ENCODE assay signal across 9 cellular contexts in the genomic region with DNA sequence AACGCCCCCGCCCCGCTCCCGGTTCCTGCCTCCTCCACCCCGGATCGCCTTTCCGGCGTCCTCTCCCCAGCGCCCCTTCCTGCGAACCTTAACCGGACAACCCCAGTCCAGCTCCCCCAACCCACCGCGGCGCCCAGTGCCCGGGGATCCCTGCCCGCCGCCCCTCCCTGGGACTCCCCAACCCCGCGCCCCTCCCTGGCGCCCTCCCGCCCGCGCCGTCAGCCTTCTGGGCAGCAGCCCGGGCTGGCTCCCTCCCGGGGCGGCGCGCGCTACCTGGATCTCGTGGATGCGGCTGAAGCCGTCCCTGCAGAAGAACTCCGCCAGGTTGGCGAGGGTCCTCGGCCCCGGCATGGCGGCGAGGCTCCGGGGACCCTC. TPM values are rescaled to one million over a fixed set of nuclear protein-coding genes. Genes with fewer than 3 reads are reported as not detected.
A peak's percentile ranks its signal among the peaks of the same experiment; 100 is the strongest.
DNase-seq lines count a peak whose midpoint lies in the region; ATAC-seq, FAIRE-seq and TF ChIP-seq lines count a peak whose summit lies in the region.
"Had no signal": no experiment of that assay in that cellular context is flagged by ENCODE, and none has a peak within 500 bp of the region (broad histone marks: within the 10 kb centered on the region; RNA-seq: fewer than 3 reads in every experiment).

No MANE protein-coding gene starts in this region.

- H3F3A ChIP-seq in MM.1S (ENCODE audit: insufficient read depth, low read length), result no peaks in the 10 kb centered on the region

- H3K79me2 ChIP-seq in keratinocyte (ENCODE audit: control insufficient read depth, insufficient read depth, low read length) (peaks cover 8% of the 10 kb centered on the region), MM.1S (ENCODE audit: low read length) (no peaks in the 10 kb centered on the region)

- H3K9ac ChIP-seq in adipocyte (ENCODE audit: low read length) (peak overlapping the region; percentile 51), keratinocyte (ENCODE audit: control insufficient read depth, extremely low read depth, insufficient read depth, low read length) (peak overlapping the region; percentile 93), subcutaneous abdominal adipose tissue (ENCODE audit: low read length in 5 of 5) (no peak overlapping the region), MM.1S (ENCODE audit: low read length) (no peak overlapping the region)

- H3K4me2 ChIP-seq in keratinocyte (ENCODE audit: control insufficient read depth, extremely low read depth, insufficient read depth, low read depth, low read length) (peak overlapping the region; percentile 77), MM.1S (ENCODE audit: low read depth, low read length) (no peak overlapping the region)

- H3K4me1 ChIP-seq in adipocyte (ENCODE audit: control insufficient read depth, insufficient read depth, low read length) (peaks cover 6% of the 10 kb centered on the region), keratinocyte (ENCODE audit: control insufficient read depth, extremely low read depth, insufficient read depth, low read length) (peaks cover 32% of the 10 kb centered on the region), subcutaneous abdominal adipose tissue (ENCODE audit: control insufficient read depth in 5 of 5, insufficient read depth in 5 of 5, low read length in 5 of 5) (peaks cover 1 to 23% (median 22%) of the 10 kb centered on the region in 5 donors), MM.1S (ENCODE audit: low read length) (no peaks in the 10 kb centered on the region)

- H4K20me1 ChIP-seq in keratinocyte (ENCODE audit: control insufficient read depth, extremely low read depth, insufficient read depth, low read length) (no peaks in the 10 kb centered on the region), MM.1S (ENCODE audit: insufficient read depth, low read length) (no peaks in the 10 kb centered on the region)

- peak overlapping the region; percentile 93 for H3K27ac ChIP-seq in keratinocyte (ENCODE audit: control insufficient read depth, insufficient read depth, low read length)
- H3K27ac ChIP-seq in subcutaneous abdominal adipose tissue (ENCODE audit: low read depth, low read length), result no peak overlapping the region
- no peak overlapping the region for H3K27ac ChIP-seq in MM.1S (ENCODE audit: low read length)

- H3K9me1 ChIP-seq in keratinocyte (ENCODE audit: control insufficient read depth, extremely low read depth, insufficient read depth, low read length), result no peaks in the 10 kb centered on the region

- H3K9me3 ChIP-seq in adipocyte (ENCODE audit: control insufficient read depth, low read length) (peaks cover 12% of the 10 kb centered on the region), keratinocyte (ENCODE audit: control insufficient read depth, low read depth, low read length) (no peaks in the 10 kb centered on the region), subcutaneous abdominal adipose tissue (ENCODE audit: control insufficient read depth in 5 of 5, low read length in 5 of 5) (peaks cover 0 to 12% (median 0%) of the 10 kb centered on the region in 5 donors), MM.1S (replicated peaks; ENCODE audit: insufficient read depth, low read length) (no peaks in the 10 kb centered on the region)

- no peak for FAIRE-seq in keratinocyte (lab: Jason Lieb, UNC)

- H3K4me3 ChIP-seq in adipocyte (ENCODE audit: low read length) (peak overlapping the region; percentile 84), keratinocyte (ENCODE audit: control insufficient read depth in 2 of 3, extremely low read depth in 1 of 3, insufficient read depth in 2 of 3, low read depth in 1 of 3, low read length in 3 of 3) (peak overlapping the region; percentile 77 to 89 (median 89)), subcutaneous abdominal adipose tissue (ENCODE audit: low read depth in 1 of 5, low read length in 5 of 5) (peak overlapping the region in 4 of 5 donors; percentile 50 to 71 (median 65)), MM.1S (ENCODE audit: low read length) (no peak overlapping the region)

- dilution Hi-C loops in keratinocyte (cut with MboI; ENCODE audit: extremely low pct_ligation_motif_present, low sequenced_read_pairs), result no loop called here

- H3K27me3 ChIP-seq in adipocyte (replicated peaks; ENCODE audit: control insufficient read depth, insufficient read depth, low read length) (no peaks in the 10 kb centered on the region), keratinocyte (ENCODE audit: control insufficient read depth, extremely low read depth, insufficient read depth, low read length) (no peaks in the 10 kb centered on the region), subcutaneous abdominal adipose tissue (ENCODE audit: control insufficient read depth in 5 of 5, insufficient read depth in 4 of 5, low read length in 5 of 5) (peaks cover 8 to 31% (median 20%) of the 10 kb centered on the region in 5 donors), MM.1S (replicated peaks; ENCODE audit: insufficient read depth, low read length) (peaks cover 13% of the 10 kb centered on the region)

- H3K36me3 ChIP-seq in adipocyte (ENCODE audit: control insufficient read depth, insufficient read depth, low read length, severe bottlenecking) (no peaks in the 10 kb centered on the region), keratinocyte (ENCODE audit: control insufficient read depth in 2 of 2, extremely low read depth in 1 of 2, insufficient read depth in 2 of 2, low read length in 2 of 2) (no peaks in the 10 kb centered on the region), subcutaneous abdominal adipose tissue (ENCODE audit: control insufficient read depth in 5 of 5, insufficient read depth in 5 of 5, low read length in 5 of 5) (no peaks in the 10 kb centered on the region), MM.1S (replicated peaks; ENCODE audit: insufficient read depth, low read length) (no peaks in the 10 kb centered on the region)

- no peak for TF ChIP-seq CTCF in keratinocyte (optimal IDR thresholded peaks at IDR 0.05 in 1 of 3, IDR thresholded peaks at IDR 0.05 in 1 of 3, conservative IDR thresholded peaks at IDR 0.05 in 1 of 3; ENCODE audit: extremely low read depth in 1 of 3, insufficient read depth in 2 of 3, low read length in 3 of 3)
- TF ChIP-seq CTCF in MM.1S (IDR thresholded peaks at IDR 0.05; ENCODE audit: low read length), result no peak

- no peak for ATAC-seq in GM18517 (IDR thresholded peaks at IDR 0.05; ENCODE audit: unreplicated experiment)
- no peak for ATAC-seq in HG03354 (IDR thresholded peaks at IDR 0.05; ENCODE audit: poor library complexity, severe bottlenecking, unreplicated experiment)

- H2AFZ ChIP-seq in keratinocyte (ENCODE audit: control insufficient read depth, low read length) (no peak overlapping the region), MM.1S (ENCODE audit: low read length) (no peak overlapping the region)

- DNase-seq in NCI-H82 (lab: John Stamatoyannopoulos, UW) (peak; percentile 55), NCI-H82 treated with DMSO at 0.1 percent for 48 hours (lab: John Stamatoyannopoulos, UW; ENCODE audit: unreplicated experiment) (no peak), adipocyte (ENCODE audit: low read depth) (peak; percentile 75), keratinocyte (ENCODE audit: low read depth, low spot score) (no peak), MM.1S (no peak)
- DNase-seq: effector CD4-positive, alpha-beta T cell had no signal

- H3K9me2 ChIP-seq in MM.1S (replicated peaks; ENCODE audit: insufficient read depth, low read length), result no peaks in the 10 kb centered on the region

RNA-seq across cellular contexts. Expression of a gene that starts 0.4 kb away (rescaled TPM):
- 3.1 to 7.9 TPM (median 6.1 TPM) in 3 replicates for polyA plus RNA-seq in keratinocyte
- polyA plus RNA-seq in keratinocyte (2011; ENCODE audit: low read depth), result 2.2 TPM
- polyA plus RNA-seq in keratinocyte (2011; cell fraction: cytosol; rRNA removed), result 4.0 and 4.8 TPM in 2 replicates
- polyA plus RNA-seq in keratinocyte (2011; cell fraction: nucleus; rRNA removed), result 10.8 and 12.3 TPM in 2 replicates
- polyA plus RNA-seq in keratinocyte (2012; ENCODE audit: low replicate concordance), result 2.3 and 7.4 TPM in 2 replicates
- polyA minus RNA-seq in keratinocyte, result 2.9 to 6.9 TPM (median 4.4 TPM) in 3 replicates
- 1.3 TPM for polyA minus RNA-seq in keratinocyte (2011; cell fraction: cytosol; rRNA and poly(A)+ RNA removed)
- polyA minus RNA-seq in keratinocyte (2011; cell fraction: nucleus; rRNA and poly(A)+ RNA removed), result 1.6 and 3.5 TPM in 2 replicates

Comparison
In these comparisons a context has a peak if more than half of its experiments do, and no peak if none do; other contexts are left out.
1. DNase-seq: peak in NCI-H82 (single experiment) and adipocyte (single experiment); none in NCI-H82 treated with DMSO at 0.1 percent for 48 hours (single experiment), keratinocyte (single experiment) and MM.1S (single experiment).
2. H3K9ac ChIP-seq: peak in adipocyte (single experiment) and keratinocyte (single experiment); none in subcutaneous abdominal adipose tissue (0 of 5) and MM.1S (single experiment).